Comparison of ENCODE assay signal across 8 cellular contexts in genomic region chrX:54639346-54640102, GRCh38.
DNase-seq lines count a peak whose midpoint lies in the region; ATAC-seq and TF ChIP-seq lines count a peak whose summit lies in the region.

No MANE protein-coding gene starts in this region.

- TF ChIP-seq POLR2A in GM19099 (IDR thresholded peaks at IDR 0.05; ENCODE audit: extremely low read depth, insufficient read length, low read depth): peak; percentile 59

- peak; percentile 79 to 80 for DNase-seq in AML-193 (lab: John Stamatoyannopoulos, UW)
- peak; percentile 83 to 93 for DNase-seq in NCI-H446 (lab: John Stamatoyannopoulos, UW)
- peak; percentile 5 to 15 for DNase-seq in cerebellar nuclear complex (lab: John Stamatoyannopoulos, UW)
- DNase-seq in islet precursor cell: peak; percentile 98
- peak; percentile 85 for DNase-seq in stimulated activated CD4-positive, alpha-beta T cell treated with anti-CD3 and anti-CD28 coated beads, Interleukin-12 subunit alpha, Interleukin-12 subunit beta, amount 100 ng/mL, for 4 hours

- peak; percentile 93 for ATAC-seq in HG03378 (IDR thresholded peaks at IDR 0.05; ENCODE audit: unreplicated experiment)
- peak; percentile 91 to 92 for ATAC-seq in activated CD4-positive, CD25-positive, alpha-beta regulatory T cell treated with anti-CD3 and anti-CD28 coated beads, Interleukin-2, amount 50 U/mL, for 24 hours

Comparison
In these comparisons a context has a peak if more than half of its experiments do, and no peak if none do; other contexts are left out.
1. Peak in every context shown above with its lines: DNase-seq and ATAC-seq.
2. DNase-seq: peak in every context shown above with its lines; median percentile 98 in islet precursor cell; 88 in NCI-H446; 85 in stimulated activated CD4-positive, alpha-beta T cell treated with anti-CD3 and anti-CD28 coated beads, Interleukin-12 subunit alpha, Interleukin-12 subunit beta, amount 100 ng/mL, for 4 hours; 80 in AML-193; 10 in cerebellar nuclear complex.